Comparison of ENCODE assay signal across 1 cellular context in genomic region chr12:116143883-116144266, GRCh38.
TF ChIP-seq lines count a peak whose summit lies in the region.

No MANE protein-coding gene starts in this region.

TF ChIP-seq in GM23338, 12 proteins besides CTCF, POLR2A, EP300 and RAD21 (continued from another document):
- no peak for TF ChIP-seq ZNF462 (CRISPR knock-in tag; IDR thresholded peaks at IDR 0.05)
- no peak for TF ChIP-seq EZH2phosphoT487 (IDR thresholded peaks at IDR 0.05; ENCODE audit: unreplicated experiment)
- no peak for TF ChIP-seq REST (IDR thresholded peaks at IDR 0.05; ENCODE audit: unreplicated experiment)
- no peak for TF ChIP-seq ZNF331 (CRISPR knock-in tag; IDR thresholded peaks at IDR 0.05; ENCODE audit: low read depth)
- no peak for TF ChIP-seq EZH2 (IDR thresholded peaks at IDR 0.05; ENCODE audit: low read depth, unreplicated experiment)
- TF ChIP-seq POLR2AphosphoS5 (IDR thresholded peaks at IDR 0.05; ENCODE audit: low read depth), result no peak
- no peak for TF ChIP-seq NANOG (IDR thresholded peaks at IDR 0.05; ENCODE audit: borderline replicate concordance)
- TF ChIP-seq ETS1 (IDR thresholded peaks at IDR 0.05), result no peak
- no peak for TF ChIP-seq ZNF114 (CRISPR knock-in tag; IDR thresholded peaks at IDR 0.05)
- no peak for TF ChIP-seq STAT1 (IDR thresholded peaks at IDR 0.05; ENCODE audit: unreplicated experiment)
- no peak for TF ChIP-seq JUNB (IDR thresholded peaks at IDR 0.05; ENCODE audit: unreplicated experiment)
